14 cellular contexts compared by ENCODE assay signal in the genomic region with DNA sequence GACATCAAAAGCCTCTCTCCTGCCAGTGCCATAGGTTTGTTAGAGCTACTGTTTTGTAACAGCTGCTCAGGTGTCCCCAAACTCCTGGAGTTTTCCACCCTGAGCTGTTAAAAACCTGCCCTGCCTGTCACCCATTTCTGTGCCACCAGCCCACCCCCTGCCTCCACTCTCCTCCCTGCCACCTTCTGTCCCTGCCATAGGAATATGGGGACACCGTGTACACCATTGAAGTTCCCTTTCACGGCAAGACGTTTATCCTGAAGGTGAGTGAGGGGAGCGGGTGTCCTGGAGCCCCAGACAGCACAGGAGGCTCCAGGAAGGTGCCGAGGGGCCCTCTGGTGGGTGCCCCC. TPM values are rescaled to one million over a fixed set of nuclear protein-coding genes. Genes with fewer than 3 reads are reported as not detected.
A peak's percentile ranks its signal among the peaks of the same experiment; 100 is the strongest.
DNase-seq lines count a peak whose midpoint lies in the region; ATAC-seq and TF ChIP-seq lines count a peak whose summit lies in the region.
"Had no signal": no experiment of that assay in that cellular context is flagged by ENCODE, and none has a peak within 500 bp of the region (broad histone marks: within the 10 kb centered on the region; RNA-seq: fewer than 3 reads in every experiment).

No MANE protein-coding gene starts in this region.

- no peak overlapping the region for H3K4me3 Mint-ChIP-seq in WTC11

- POLR2A ChIA-PET in RWPE1 (lab: Yijun Ruan, JAX; ENCODE audit: low non-redundant PET), result no interaction called here
- POLR2A ChIA-PET in WTC11 (lab: Charles Lee), result no interaction called here

- 80% methylated on average over 1 of the region's 5 CpGs; no CpG with 5 or more reads in 1 of the 2 donors for WGBS in gastroesophageal sphincter (ENCODE audit: low coverage in 1 of 2), 2 donors

- peak overlapping the region; percentile 69 to 99 (median 93) for H3K4me2 ChIP-seq in BLaER1 treated with 17β-estradiol and CSF1 and Interleukin-3, amounts not matched to agents 10 nM and 100 nM

- no peaks in the 10 kb centered on the region for H3K9me3 Mint-ChIP-seq in WTC11

- ATAC-seq in gastroesophageal sphincter (no peak), WTC11 (no peak)

- CTCF ChIA-PET in RWPE1 (lab: Yijun Ruan, JAX) (interaction anchor here (0.7 kb wide), 1 partner anchor 8 kb away, joined by 3 read pairs; no protein-coding TSS in a partner anchor), WTC11 (lab: Charles Lee) (interaction anchor here (0.9 to 18.0 kb wide), 3 partner anchors 19 to 112 kb away, joined by 3 to 876 read pairs (median 3); a partner anchor contains a TSS)

- H4K20me1 ChIP-seq in BLaER1 treated with 17β-estradiol and CSF1 and Interleukin-3, amounts not matched to agents 10 nM and 100 nM, result peaks cover 19 to 91% (median 62%) of the 10 kb centered on the region in 11 experiments; a peak in 19 of 22 replicates

- no peaks in the 10 kb centered on the region; the same call in 1 of the 2 replicates for H3K27me3 Mint-ChIP-seq in WTC11 (ENCODE audit: low read depth)

- TF ChIP-seq POLR2A in gastroesophageal sphincter (IDR thresholded peaks at IDR 0.05), result no peak

- DNase-seq in RWPE1 (ENCODE audit: low spot score), result no peak
- DNase-seq in NCI-H748 (lab: John Stamatoyannopoulos, UW; ENCODE audit: unreplicated experiment), result no peak
- DNase-seq in germinal center (ENCODE audit: low spot score), result no peak
- DNase-seq in WTC11 (ENCODE audit: low spot score), result no peak
- DNase-seq in occipital lobe (lab: John Stamatoyannopoulos, UW), result no peak
- DNase-seq: DMS53, Karpas-422, NCI-H1436 treated with DMSO at 0.1 percent for 48 hours, NCI-H226 had no signal

- H3K4me1 Mint-ChIP-seq in WTC11, result peaks cover 37% of the 10 kb centered on the region

- H3K27ac ChIP-seq in BLaER1 treated with 17β-estradiol and CSF1 and Interleukin-3, amounts not matched to agents 10 nM and 100 nM, result peak overlapping the region; percentile 30 to 83 (median 74); a peak in 20 of 22 replicates
- H3K27ac ChIP-seq in RWPE1 (peak overlapping the region; percentile 14; the same call in 1 of the 2 replicates), gastroesophageal sphincter (peak overlapping the region in 3 of 4 donors; percentile 67 to 74 (median 72)), skin epidermis (peak overlapping the region in 11 of 21 experiments; percentile 19 to 91 (median 51))
- H3K27ac ChIP-seq: SK-N-MC had no signal

- peak overlapping the region; percentile 9 to 74 (median 65); a peak in 19 of 22 replicates for H3K9ac ChIP-seq in BLaER1 treated with 17β-estradiol and CSF1 and Interleukin-3, amounts not matched to agents 10 nM and 100 nM

- H3K27me3 ChIP-seq in BLaER1 treated with 17β-estradiol and CSF1 and Interleukin-3, amounts not matched to agents 10 nM and 100 nM, result peaks cover 0 to under 1% (median 0%) of the 10 kb centered on the region in 11 experiments; a peak in 1 of 22 replicates
- H3K27me3 ChIP-seq in gastroesophageal sphincter, result peaks cover 2% of the 10 kb centered on the region

- H3K4me1 ChIP-seq in BLaER1 treated with 17β-estradiol and CSF1 and Interleukin-3, amounts not matched to agents 10 nM and 100 nM, result peaks cover 49 to 80% (median 74%) of the 10 kb centered on the region in 10 experiments
- H3K4me1 ChIP-seq in gastroesophageal sphincter, result peaks cover 0 to 68% (median 14%) of the 10 kb centered on the region in 3 donors

- H3K27ac Mint-ChIP-seq in WTC11, result no peak overlapping the region

- TF ChIP-seq CTCF in RWPE1 (conservative IDR thresholded peaks at IDR 0.05; ENCODE audit: low read depth) (no peak), gastroesophageal sphincter (IDR thresholded peaks at IDR 0.05) (no peak), WTC11 (IDR thresholded peaks at IDR 0.05) (no peak)

- peaks cover 21 to 77% (median 49%) of the 10 kb centered on the region in 11 experiments for H3K36me3 ChIP-seq in BLaER1 treated with 17β-estradiol and CSF1 and Interleukin-3, amounts not matched to agents 10 nM and 100 nM
- H3K36me3 ChIP-seq in gastroesophageal sphincter, result peaks cover 0 to 83% of the 10 kb centered on the region in 2 donors

- TF ChIP-seq EP300 in gastroesophageal sphincter (IDR thresholded peaks at IDR 0.05), result no peak

- peaks cover 13% of the 10 kb centered on the region for H3K36me3 Mint-ChIP-seq in WTC11

- peak overlapping the region in 6 of 10 experiments; percentile 24 to 57 (median 45); a peak in 11 of 20 replicates for H3K4me3 ChIP-seq in BLaER1 treated with 17β-estradiol and CSF1 and Interleukin-3, amounts not matched to agents 10 nM and 100 nM
- H3K4me3 ChIP-seq in gastroesophageal sphincter (no peak overlapping the region), skin epidermis (no peak overlapping the region)
- H3K4me3 ChIP-seq: SK-N-MC had no signal

- H3K9me3 ChIP-seq in BLaER1 treated with 17β-estradiol and CSF1 and Interleukin-3, amounts not matched to agents 10 nM and 100 nM (replicated peaks in 1 of 11), result no peaks in the 10 kb centered on the region
- no peaks in the 10 kb centered on the region for H3K9me3 ChIP-seq in gastroesophageal sphincter

TF ChIP-seq in WTC11, 78 proteins besides CTCF, POLR2A, EP300 and RAD21:
- TF ChIP-seq, protein P1, sequence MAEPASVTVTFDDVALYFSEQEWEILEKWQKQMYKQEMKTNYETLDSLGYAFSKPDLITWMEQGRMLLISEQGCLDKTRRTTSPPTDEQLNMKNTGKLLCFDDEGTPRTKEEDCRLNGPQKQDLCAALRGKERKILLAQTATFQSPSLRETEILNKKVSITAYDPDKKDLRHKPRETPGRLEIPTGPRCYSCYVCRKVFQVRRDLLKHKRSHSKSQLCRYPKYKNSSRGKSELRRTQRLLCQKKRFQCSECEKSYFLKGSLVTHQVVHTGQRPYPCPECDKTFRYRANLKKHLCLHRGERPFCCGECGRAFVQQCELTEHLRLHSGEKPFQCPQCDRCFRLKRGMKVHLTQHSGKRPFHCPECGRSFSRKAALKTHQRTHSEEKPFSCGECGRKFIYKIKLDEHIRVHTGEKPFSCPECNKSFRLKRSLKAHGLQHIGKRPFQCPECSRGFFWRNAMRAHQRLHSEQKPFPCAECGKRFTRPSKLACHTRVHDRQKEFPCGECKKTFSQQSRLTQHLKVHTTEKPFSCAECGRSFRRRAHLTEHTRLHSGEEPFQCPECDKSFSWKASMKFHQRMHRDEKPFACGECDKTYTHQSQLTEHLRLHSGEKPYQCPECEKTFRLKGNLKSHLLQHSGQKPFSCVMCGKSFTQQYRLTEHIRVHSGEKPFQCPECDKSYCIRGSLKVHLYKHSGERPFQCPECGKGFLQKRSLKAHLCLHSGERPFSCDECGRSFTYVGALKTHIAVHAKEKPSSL (CRISPR knock-in tag; conservative IDR thresholded peaks at IDR 0.05), result no peak
- TF ChIP-seq TEAD4 (CRISPR knock-in tag; IDR thresholded peaks at IDR 0.05), result no peak
- TF ChIP-seq FOXJ3 (CRISPR knock-in tag; IDR thresholded peaks at IDR 0.05; ENCODE audit: borderline replicate concordance), result no peak
- TF ChIP-seq, protein P2, sequence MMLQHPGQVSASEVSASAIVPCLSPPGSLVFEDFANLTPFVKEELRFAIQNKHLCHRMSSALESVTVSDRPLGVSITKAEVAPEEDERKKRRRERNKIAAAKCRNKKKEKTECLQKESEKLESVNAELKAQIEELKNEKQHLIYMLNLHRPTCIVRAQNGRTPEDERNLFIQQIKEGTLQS (CRISPR knock-in tag; conservative IDR thresholded peaks at IDR 0.05), result no peak
- TF ChIP-seq, protein P3, sequence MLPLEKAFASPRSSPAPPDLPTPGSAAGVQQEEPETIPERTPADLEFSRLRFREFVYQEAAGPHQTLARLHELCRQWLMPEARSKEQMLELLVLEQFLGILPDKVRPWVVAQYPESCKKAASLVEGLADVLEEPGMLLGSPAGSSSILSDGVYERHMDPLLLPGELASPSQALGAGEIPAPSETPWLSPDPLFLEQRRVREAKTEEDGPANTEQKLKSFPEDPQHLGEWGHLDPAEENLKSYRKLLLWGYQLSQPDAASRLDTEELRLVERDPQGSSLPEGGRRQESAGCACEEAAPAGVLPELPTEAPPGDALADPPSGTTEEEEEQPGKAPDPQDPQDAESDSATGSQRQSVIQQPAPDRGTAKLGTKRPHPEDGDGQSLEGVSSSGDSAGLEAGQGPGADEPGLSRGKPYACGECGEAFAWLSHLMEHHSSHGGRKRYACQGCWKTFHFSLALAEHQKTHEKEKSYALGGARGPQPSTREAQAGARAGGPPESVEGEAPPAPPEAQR (CRISPR knock-in tag; IDR thresholded peaks at IDR 0.05), result no peak
- TF ChIP-seq, protein P4, sequence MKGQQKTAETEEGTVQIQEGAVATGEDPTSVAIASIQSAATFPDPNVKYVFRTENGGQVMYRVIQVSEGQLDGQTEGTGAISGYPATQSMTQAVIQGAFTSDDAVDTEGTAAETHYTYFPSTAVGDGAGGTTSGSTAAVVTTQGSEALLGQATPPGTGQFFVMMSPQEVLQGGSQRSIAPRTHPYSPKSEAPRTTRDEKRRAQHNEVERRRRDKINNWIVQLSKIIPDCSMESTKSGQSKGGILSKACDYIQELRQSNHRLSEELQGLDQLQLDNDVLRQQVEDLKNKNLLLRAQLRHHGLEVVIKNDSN (CRISPR knock-in tag; IDR thresholded peaks at IDR 0.05), result no peak
- no peak for TF ChIP-seq FOXK1 (CRISPR knock-in tag; IDR thresholded peaks at IDR 0.05)
- no peak for TF ChIP-seq GABPB1 (CRISPR knock-in tag; IDR thresholded peaks at IDR 0.05)
- TF ChIP-seq SOX15 (CRISPR knock-in tag; IDR thresholded peaks at IDR 0.05), result no peak
- no peak for TF ChIP-seq HMGA2 (CRISPR knock-in tag; IDR thresholded peaks at IDR 0.05)

RNA-seq across cellular contexts. Expression of a gene that starts 5.2 kb away (rescaled TPM):
- total RNA-seq in gastroesophageal sphincter (1 to 10 TPM in 3 of 4 donors, under 1 TPM in 1; 0.25 to 3.6 (median 1.5) TPM), WTC11 (2021) (2.5 to 2.9 TPM (median 2.8 TPM) in 3 replicates), occipital lobe (0.47 TPM)

RNA-seq across cellular contexts. Expression of a gene that starts 8.3 kb away (rescaled TPM):
- total RNA-seq in gastroesophageal sphincter (10 to 100 TPM in 1 of 4 donors, 1 to 10 TPM in 3; 6.7 to 11.7 (median 7.5) TPM), WTC11 (2021) (2.4 to 3.1 TPM (median 2.7 TPM) in 3 replicates), occipital lobe (2.2 TPM)
- total RNA-seq: pulmonary artery endothelial cell had no signal

RNA-seq across cellular contexts. Expression of a gene that starts 23.0 kb away (rescaled TPM):
- total RNA-seq in gastroesophageal sphincter (10 to 100 TPM; 24.5 to 41.4 (median 27.5) TPM), WTC11 (2021) (64.9 to 75.3 TPM (median 65.4 TPM) in 3 replicates), occipital lobe (16.2 TPM)

RNA-seq across cellular contexts. Expression of a gene that starts 27.9 kb away (rescaled TPM):
- total RNA-seq in gastroesophageal sphincter (10 to 100 TPM in 3 of 4 donors, 1 to 10 TPM in 1; 9.9 to 13.6 (median 11.1) TPM), WTC11 (2021) (24.3 to 25.7 TPM (median 24.9 TPM) in 3 replicates), occipital lobe (8.9 TPM)

RNA-seq across cellular contexts. Expression of a gene that starts 33.2 kb away (rescaled TPM):
- 10 to 100 TPM in 1 of 4 donors, 1 to 10 TPM in 3; 2.7 to 12.2 (median 8.6) TPM for total RNA-seq in gastroesophageal sphincter
- total RNA-seq in WTC11 (2021), result 15.0 to 20.5 TPM (median 15.2 TPM) in 3 replicates
- total RNA-seq in occipital lobe, result 8.1 TPM
- total RNA-seq: pulmonary artery endothelial cell had no signal

Comparison
In these comparisons a context has a peak if more than half of its experiments do, and no peak if none do; other contexts are left out.
1. H3K27ac ChIP-seq: peak in every context shown above with its lines; median percentile 74 in BLaER1 treated with 17β-estradiol and CSF1 and Interleukin-3, amounts not matched to agents 10 nM and 100 nM; 72 in gastroesophageal sphincter; 51 in skin epidermis; 14 in RWPE1.
2. H3K4me3 ChIP-seq: peak in BLaER1 treated with 17β-estradiol and CSF1 and Interleukin-3, amounts not matched to agents 10 nM and 100 nM (6 of 10); none in gastroesophageal sphincter (0 of 2) and skin epidermis (0 of 7).